Comparison of ENCODE assay signal across 7 cellular contexts in the genomic region with DNA sequence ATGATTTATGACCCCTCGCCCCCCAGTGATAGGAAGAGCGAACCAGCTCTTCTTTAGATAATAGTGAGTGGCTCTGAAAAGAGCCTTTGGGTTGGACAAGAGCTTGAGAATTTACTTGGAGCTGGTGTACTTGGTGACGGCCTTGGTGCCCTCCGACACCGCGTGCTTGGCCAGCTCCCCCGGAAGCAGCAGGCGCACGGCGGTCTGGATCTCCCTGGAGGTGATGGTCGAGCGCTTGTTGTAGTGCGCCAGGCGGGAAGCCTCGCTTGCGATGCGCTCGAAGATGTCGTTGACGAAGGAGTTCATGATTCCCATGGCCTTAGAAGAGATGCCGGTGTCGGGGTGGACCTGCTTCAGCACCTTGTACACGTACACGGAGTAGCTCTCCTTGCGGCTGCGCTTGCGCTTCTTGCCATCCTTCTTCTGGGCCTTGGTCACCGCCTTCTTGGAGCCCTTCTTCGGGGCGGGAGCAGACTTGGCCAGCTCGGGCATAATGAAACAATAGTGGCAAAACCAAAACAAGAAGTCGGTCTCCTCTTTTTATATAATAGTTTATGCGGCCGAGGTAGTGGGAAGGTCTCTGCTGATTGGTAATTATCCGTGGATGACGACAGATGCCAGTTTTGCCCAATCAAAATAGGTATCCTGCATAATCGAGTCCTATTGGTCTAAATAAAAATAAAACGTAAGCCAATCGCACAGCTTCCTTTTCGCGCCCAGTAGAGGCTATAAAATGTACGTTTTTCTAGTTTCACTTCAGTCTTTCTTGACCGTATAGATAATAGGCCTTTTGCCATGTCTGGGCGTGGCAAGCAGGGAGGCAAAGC.
A peak's percentile ranks its signal among the peaks of the same experiment; 100 is the strongest.
DNase-seq lines count a peak whose midpoint lies in the region; ATAC-seq and TF ChIP-seq lines count a peak whose summit lies in the region.
"Not testable (repeated sequence)": the region's sequence is repeated elsewhere in the genome, so short reads cannot be mapped to it uniquely, and the experiment has no call there.

No MANE protein-coding gene starts in this region.

- DNase-seq in NCI-H146 (lab: John Stamatoyannopoulos, UW) (peak; percentile 95), T-cell (peak; percentile 33 to 81 (median 68)), ascending aorta (ENCODE audit: low spot score in 2 of 2) (peak; percentile 33 to 90), heart right ventricle (peak; percentile 38 to 79)

- POLR2A ChIA-PET in T-cell (lab: Charles Lee), result interaction anchor here (0.5 to 7.2 kb wide), 28 partner anchors 12 to 1703 kb away, joined by 3 to 223 read pairs (median 6); a partner anchor contains a TSS

- H3K4me3 Mint-ChIP-seq in T-cell, result peak overlapping the region; percentile 93 to 94 (median 94)

- not testable (repeated sequence) for H3K9me3 Mint-ChIP-seq in T-cell

- not testable (repeated sequence) for H3K4me1 ChIP-seq in ascending aorta, parathyroid adenoma
- peaks cover 0 to 44% (median 6%) of the 10 kb centered on the region in 9 donors for H3K4me1 ChIP-seq in heart right ventricle

- CTCF ChIA-PET in T-cell (lab: Charles Lee), result interaction anchor here (0.5 to 7.3 kb wide), 18 partner anchors 9 to 1610 kb away, joined by 3 to 81 read pairs (median 6); a partner anchor contains a TSS

- peak; percentile 70 for TF ChIP-seq POLR2A in GM18505 (IDR thresholded peaks at IDR 0.05; ENCODE audit: borderline replicate concordance, extremely low read depth, insufficient read depth, insufficient read length)

- intact Hi-C loops in ascending aorta (cut with DNase I), result loop anchor here (1.0 kb wide), 1 partner anchor 32 kb away; no protein-coding TSS in a partner anchor
- intact Hi-C loops in heart right ventricle (cut with DNase I), result loop anchor here in 2 of 10 donors (5.0 to 10.0 kb wide), 3 partner anchors 77 to 1523 kb away; a partner anchor contains a TSS

- H3K27ac ChIP-seq in ascending aorta (peak overlapping the region; percentile 84 to 89), heart right ventricle (peak overlapping the region in 8 of 10 donors; percentile 47 to 92 (median 64)), parathyroid adenoma (peak overlapping the region; percentile 87)

- H3K27me3 Mint-ChIP-seq in T-cell, result not testable (repeated sequence)

- H3K9ac ChIP-seq in parathyroid adenoma, result not testable (repeated sequence)

- peak overlapping the region; percentile 43 to 73 for H3K4me3 ChIP-seq in ascending aorta
- peak overlapping the region; percentile 23 to 68 (median 58) for H3K4me3 ChIP-seq in heart right ventricle
- H3K4me3 ChIP-seq in parathyroid adenoma (ENCODE audit: low read depth, low read length), result peak overlapping the region; percentile 94

- not testable (repeated sequence) for TF ChIP-seq CTCF in ascending aorta (IDR thresholded peaks at IDR 0.05); heart right ventricle (IDR thresholded peaks at IDR 0.05); parathyroid adenoma (IDR thresholded peaks at IDR 0.05)

- H3K27ac Mint-ChIP-seq in T-cell, result peak overlapping the region; percentile 97 to 98

- not testable (repeated sequence) for H3K9me3 ChIP-seq in ascending aorta; heart right ventricle; parathyroid adenoma (ENCODE audit: control insufficient read depth, low read length)

- H2AFZ ChIP-seq in parathyroid adenoma, result peak overlapping the region; percentile 82

- peaks cover 40 to 44% (median 44%) of the 10 kb centered on the region in 3 donors for H3K4me1 Mint-ChIP-seq in T-cell

- not testable (repeated sequence) for H3K36me3 Mint-ChIP-seq in T-cell

- not testable (repeated sequence) for H3K36me3 ChIP-seq in ascending aorta; heart right ventricle; parathyroid adenoma (ENCODE audit: control insufficient read depth, insufficient read depth, low read length)

- H3K27me3 ChIP-seq in ascending aorta; parathyroid adenoma (ENCODE audit: control insufficient read depth, insufficient read depth, low read length): not testable (repeated sequence)
- H3K27me3 ChIP-seq in heart right ventricle, result peaks cover 6 to 93% (median 46%) of the 10 kb centered on the region in 7 donors

- WGBS in heart right ventricle, 2 donors, result 1% methylated on average over 44 of the region's 44 CpGs

- ATAC-seq in GM18505 (IDR thresholded peaks at IDR 0.05; ENCODE audit: unreplicated experiment) (peak; percentile 58), HG02938 (IDR thresholded peaks at IDR 0.05; ENCODE audit: unreplicated experiment) (peak; percentile 63), T-cell (replicated peaks in 1 of 4) (peak; percentile 76 to 80 (median 80)), heart right ventricle (peak; percentile 84 to 93 (median 87))

- H3K79me2 ChIP-seq in parathyroid adenoma, result not testable (repeated sequence)

- H3K4me2 ChIP-seq in parathyroid adenoma (ENCODE audit: low read length), result peak overlapping the region; percentile 100

Comparison
In these comparisons a context has a peak if more than half of its experiments do, and no peak if none do; other contexts are left out.
1. Peak in every context shown above with its lines: DNase-seq, ATAC-seq, H3K4me3 ChIP-seq and H3K27ac ChIP-seq.